1 cellular context compared by ENCODE assay signal in the genomic region with DNA sequence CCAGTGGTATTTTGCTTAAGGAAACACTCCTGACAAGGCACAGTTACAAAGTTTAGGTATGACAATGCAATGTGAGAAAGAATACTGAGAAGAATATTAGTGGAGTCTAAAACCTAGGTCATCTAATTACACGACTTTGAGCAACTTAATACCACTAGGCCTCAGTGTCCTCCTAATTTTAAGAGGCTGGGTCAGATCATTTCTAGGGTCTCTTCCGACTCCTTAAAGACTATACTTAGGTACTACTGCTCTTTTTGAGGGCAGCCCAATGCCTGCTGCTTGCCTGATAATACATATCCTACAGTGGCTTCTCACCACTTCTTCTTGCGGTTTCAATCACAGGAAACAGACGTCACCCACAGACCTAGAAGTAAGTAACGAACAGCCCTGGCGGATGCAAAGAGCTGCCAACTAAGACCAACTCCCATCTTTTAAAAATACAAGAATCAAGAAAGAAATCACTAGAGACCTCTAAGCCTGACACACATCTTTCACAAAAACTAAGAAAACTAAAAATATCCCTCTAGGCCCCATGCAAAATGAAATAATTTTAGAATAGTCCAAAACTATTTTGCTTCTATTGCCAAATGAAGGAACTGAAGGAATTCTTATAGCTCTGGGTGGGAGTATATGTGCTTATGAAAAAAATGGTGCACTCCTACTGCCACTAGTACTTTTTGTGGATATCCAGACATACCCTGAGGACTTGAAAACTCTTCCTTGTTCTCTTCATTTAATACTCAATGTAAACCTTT.
TF ChIP-seq lines count a peak whose summit lies in the region.

No MANE protein-coding gene starts in this region.

TF ChIP-seq in GM12878, 131 proteins besides CTCF, POLR2A, EP300 and RAD21 (continued from another document and continues in another):
- TF ChIP-seq, protein P1, sequence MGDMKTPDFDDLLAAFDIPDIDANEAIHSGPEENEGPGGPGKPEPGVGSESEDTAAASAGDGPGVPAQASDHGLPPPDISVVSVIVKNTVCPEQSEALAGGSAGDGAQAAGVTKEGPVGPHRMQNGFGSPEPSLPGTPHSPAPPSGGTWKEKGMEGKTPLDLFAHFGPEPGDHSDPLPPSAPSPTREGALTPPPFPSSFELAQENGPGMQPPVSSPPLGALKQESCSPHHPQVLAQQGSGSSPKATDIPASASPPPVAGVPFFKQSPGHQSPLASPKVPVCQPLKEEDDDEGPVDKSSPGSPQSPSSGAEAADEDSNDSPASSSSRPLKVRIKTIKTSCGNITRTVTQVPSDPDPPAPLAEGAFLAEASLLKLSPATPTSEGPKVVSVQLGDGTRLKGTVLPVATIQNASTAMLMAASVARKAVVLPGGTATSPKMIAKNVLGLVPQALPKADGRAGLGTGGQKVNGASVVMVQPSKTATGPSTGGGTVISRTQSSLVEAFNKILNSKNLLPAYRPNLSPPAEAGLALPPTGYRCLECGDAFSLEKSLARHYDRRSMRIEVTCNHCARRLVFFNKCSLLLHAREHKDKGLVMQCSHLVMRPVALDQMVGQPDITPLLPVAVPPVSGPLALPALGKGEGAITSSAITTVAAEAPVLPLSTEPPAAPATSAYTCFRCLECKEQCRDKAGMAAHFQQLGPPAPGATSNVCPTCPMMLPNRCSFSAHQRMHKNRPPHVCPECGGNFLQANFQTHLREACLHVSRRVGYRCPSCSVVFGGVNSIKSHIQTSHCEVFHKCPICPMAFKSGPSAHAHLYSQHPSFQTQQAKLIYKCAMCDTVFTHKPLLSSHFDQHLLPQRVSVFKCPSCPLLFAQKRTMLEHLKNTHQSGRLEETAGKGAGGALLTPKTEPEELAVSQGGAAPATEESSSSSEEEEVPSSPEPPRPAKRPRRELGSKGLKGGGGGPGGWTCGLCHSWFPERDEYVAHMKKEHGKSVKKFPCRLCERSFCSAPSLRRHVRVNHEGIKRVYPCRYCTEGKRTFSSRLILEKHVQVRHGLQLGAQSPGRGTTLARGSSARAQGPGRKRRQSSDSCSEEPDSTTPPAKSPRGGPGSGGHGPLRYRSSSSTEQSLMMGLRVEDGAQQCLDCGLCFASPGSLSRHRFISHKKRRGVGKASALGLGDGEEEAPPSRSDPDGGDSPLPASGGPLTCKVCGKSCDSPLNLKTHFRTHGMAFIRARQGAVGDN (IDR thresholded peaks at IDR 0.05): no peak
- TF ChIP-seq SUZ12 (IDR thresholded peaks at IDR 0.05; ENCODE audit: unreplicated experiment): no peak
- TF ChIP-seq, protein P2, sequence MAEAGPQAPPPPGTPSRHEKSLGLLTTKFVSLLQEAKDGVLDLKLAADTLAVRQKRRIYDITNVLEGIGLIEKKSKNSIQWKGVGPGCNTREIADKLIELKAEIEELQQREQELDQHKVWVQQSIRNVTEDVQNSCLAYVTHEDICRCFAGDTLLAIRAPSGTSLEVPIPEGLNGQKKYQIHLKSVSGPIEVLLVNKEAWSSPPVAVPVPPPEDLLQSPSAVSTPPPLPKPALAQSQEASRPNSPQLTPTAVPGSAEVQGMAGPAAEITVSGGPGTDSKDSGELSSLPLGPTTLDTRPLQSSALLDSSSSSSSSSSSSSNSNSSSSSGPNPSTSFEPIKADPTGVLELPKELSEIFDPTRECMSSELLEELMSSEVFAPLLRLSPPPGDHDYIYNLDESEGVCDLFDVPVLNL (IDR thresholded peaks at IDR 0.05; ENCODE audit: low read depth, low read length): no peak
- TF ChIP-seq NBN (IDR thresholded peaks at IDR 0.05): peak; percentile 85
- TF ChIP-seq SMC3 (IDR thresholded peaks at IDR 0.05; ENCODE audit: borderline replicate concordance, low read length): no peak
- TF ChIP-seq TARDBP (IDR thresholded peaks at IDR 0.05; ENCODE audit: borderline replicate concordance): no peak
- TF ChIP-seq CBX5 (IDR thresholded peaks at IDR 0.05; ENCODE audit: low read depth): peak; percentile 92
- no peak for TF ChIP-seq RCOR1 (conservative IDR thresholded peaks at IDR 0.05; ENCODE audit: low read depth, low read length)
- no peak for TF ChIP-seq SRF (IDR thresholded peaks at IDR 0.05; ENCODE audit: low read depth in 2 of 2, low read length in 2 of 2)
- TF ChIP-seq CEBPB (IDR thresholded peaks at IDR 0.05; ENCODE audit: borderline replicate concordance in 1 of 2, low read depth in 2 of 2, low read length in 2 of 2): no peak
- TF ChIP-seq BRCA1 (IDR thresholded peaks at IDR 0.05; ENCODE audit: low read depth, low read length): no peak
- TF ChIP-seq ZZZ3 (IDR thresholded peaks at IDR 0.05; ENCODE audit: control insufficient read depth, insufficient read length, low read depth): no peak
- TF ChIP-seq POLR2AphosphoS5 (IDR thresholded peaks at IDR 0.05; ENCODE audit: low read length): no peak
- TF ChIP-seq IRF4 (IDR thresholded peaks at IDR 0.05; ENCODE audit: low read depth, low read length): peak; percentile 63
- TF ChIP-seq PML (IDR thresholded peaks at IDR 0.05; ENCODE audit: low read length): 0 out of 2 replicates have a peak, but pooled peaks have one; percentile 28
- TF ChIP-seq, protein P3, sequence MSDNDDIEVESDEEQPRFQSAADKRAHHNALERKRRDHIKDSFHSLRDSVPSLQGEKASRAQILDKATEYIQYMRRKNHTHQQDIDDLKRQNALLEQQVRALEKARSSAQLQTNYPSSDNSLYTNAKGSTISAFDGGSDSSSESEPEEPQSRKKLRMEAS (IDR thresholded peaks at IDR 0.05; ENCODE audit: low read depth, low read length): no peak
- TF ChIP-seq SMAD1 (IDR thresholded peaks at IDR 0.05; ENCODE audit: low read depth, partially characterized antibody): no peak
- TF ChIP-seq BCL11A (IDR thresholded peaks at IDR 0.05; ENCODE audit: low read depth, low read length): peak; percentile 90
- TF ChIP-seq, protein P4, sequence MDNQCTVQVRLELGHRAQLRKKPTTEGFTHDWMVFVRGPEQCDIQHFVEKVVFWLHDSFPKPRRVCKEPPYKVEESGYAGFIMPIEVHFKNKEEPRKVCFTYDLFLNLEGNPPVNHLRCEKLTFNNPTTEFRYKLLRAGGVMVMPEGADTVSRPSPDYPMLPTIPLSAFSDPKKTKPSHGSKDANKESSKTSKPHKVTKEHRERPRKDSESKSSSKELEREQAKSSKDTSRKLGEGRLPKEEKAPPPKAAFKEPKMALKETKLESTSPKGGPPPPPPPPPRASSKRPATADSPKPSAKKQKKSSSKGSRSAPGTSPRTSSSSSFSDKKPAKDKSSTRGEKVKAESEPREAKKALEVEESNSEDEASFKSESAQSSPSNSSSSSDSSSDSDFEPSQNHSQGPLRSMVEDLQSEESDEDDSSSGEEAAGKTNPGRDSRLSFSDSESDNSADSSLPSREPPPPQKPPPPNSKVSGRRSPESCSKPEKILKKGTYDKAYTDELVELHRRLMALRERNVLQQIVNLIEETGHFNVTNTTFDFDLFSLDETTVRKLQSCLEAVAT (IDR thresholded peaks at IDR 0.05): peak; percentile 87
- 0 out of 2 replicates have a peak, but pooled peaks have one; percentile 10 for TF ChIP-seq RAD51 (IDR thresholded peaks at IDR 0.05)
- TF ChIP-seq, protein P5, sequence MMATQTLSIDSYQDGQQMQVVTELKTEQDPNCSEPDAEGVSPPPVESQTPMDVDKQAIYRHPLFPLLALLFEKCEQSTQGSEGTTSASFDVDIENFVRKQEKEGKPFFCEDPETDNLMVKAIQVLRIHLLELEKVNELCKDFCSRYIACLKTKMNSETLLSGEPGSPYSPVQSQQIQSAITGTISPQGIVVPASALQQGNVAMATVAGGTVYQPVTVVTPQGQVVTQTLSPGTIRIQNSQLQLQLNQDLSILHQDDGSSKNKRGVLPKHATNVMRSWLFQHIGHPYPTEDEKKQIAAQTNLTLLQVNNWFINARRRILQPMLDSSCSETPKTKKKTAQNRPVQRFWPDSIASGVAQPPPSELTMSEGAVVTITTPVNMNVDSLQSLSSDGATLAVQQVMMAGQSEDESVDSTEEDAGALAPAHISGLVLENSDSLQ (IDR thresholded peaks at IDR 0.05): peak; percentile 56
- no peak for TF ChIP-seq STAT3 (IDR thresholded peaks at IDR 0.05; ENCODE audit: low read depth, low read length)
- TF ChIP-seq RELA (IDR thresholded peaks at IDR 0.05; ENCODE audit: borderline replicate concordance, partially characterized antibody): no peak
- TF ChIP-seq TCF12 (IDR thresholded peaks at IDR 0.05; ENCODE audit: low read depth, low read length): no peak
- TF ChIP-seq TCF3 (IDR thresholded peaks at IDR 0.05; ENCODE audit: borderline replicate concordance, insufficient read depth, low read depth, low read length): no peak
- no peak for TF ChIP-seq ZSCAN29 (IDR thresholded peaks at IDR 0.05)
- TF ChIP-seq YBX1 (IDR thresholded peaks at IDR 0.05): no peak
- TF ChIP-seq, protein P6, sequence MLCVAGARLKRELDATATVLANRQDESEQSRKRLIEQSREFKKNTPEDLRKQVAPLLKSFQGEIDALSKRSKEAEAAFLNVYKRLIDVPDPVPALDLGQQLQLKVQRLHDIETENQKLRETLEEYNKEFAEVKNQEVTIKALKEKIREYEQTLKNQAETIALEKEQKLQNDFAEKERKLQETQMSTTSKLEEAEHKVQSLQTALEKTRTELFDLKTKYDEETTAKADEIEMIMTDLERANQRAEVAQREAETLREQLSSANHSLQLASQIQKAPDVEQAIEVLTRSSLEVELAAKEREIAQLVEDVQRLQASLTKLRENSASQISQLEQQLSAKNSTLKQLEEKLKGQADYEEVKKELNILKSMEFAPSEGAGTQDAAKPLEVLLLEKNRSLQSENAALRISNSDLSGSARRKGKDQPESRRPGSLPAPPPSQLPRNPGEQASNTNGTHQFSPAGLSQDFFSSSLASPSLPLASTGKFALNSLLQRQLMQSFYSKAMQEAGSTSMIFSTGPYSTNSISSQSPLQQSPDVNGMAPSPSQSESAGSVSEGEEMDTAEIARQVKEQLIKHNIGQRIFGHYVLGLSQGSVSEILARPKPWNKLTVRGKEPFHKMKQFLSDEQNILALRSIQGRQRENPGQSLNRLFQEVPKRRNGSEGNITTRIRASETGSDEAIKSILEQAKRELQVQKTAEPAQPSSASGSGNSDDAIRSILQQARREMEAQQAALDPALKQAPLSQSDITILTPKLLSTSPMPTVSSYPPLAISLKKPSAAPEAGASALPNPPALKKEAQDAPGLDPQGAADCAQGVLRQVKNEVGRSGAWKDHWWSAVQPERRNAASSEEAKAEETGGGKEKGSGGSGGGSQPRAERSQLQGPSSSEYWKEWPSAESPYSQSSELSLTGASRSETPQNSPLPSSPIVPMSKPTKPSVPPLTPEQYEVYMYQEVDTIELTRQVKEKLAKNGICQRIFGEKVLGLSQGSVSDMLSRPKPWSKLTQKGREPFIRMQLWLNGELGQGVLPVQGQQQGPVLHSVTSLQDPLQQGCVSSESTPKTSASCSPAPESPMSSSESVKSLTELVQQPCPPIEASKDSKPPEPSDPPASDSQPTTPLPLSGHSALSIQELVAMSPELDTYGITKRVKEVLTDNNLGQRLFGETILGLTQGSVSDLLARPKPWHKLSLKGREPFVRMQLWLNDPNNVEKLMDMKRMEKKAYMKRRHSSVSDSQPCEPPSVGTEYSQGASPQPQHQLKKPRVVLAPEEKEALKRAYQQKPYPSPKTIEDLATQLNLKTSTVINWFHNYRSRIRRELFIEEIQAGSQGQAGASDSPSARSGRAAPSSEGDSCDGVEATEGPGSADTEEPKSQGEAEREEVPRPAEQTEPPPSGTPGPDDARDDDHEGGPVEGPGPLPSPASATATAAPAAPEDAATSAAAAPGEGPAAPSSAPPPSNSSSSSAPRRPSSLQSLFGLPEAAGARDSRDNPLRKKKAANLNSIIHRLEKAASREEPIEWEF (IDR thresholded peaks at IDR 0.05; ENCODE audit: insufficient replicate concordance, low read depth, low read length): no peak
- TF ChIP-seq, protein P7, sequence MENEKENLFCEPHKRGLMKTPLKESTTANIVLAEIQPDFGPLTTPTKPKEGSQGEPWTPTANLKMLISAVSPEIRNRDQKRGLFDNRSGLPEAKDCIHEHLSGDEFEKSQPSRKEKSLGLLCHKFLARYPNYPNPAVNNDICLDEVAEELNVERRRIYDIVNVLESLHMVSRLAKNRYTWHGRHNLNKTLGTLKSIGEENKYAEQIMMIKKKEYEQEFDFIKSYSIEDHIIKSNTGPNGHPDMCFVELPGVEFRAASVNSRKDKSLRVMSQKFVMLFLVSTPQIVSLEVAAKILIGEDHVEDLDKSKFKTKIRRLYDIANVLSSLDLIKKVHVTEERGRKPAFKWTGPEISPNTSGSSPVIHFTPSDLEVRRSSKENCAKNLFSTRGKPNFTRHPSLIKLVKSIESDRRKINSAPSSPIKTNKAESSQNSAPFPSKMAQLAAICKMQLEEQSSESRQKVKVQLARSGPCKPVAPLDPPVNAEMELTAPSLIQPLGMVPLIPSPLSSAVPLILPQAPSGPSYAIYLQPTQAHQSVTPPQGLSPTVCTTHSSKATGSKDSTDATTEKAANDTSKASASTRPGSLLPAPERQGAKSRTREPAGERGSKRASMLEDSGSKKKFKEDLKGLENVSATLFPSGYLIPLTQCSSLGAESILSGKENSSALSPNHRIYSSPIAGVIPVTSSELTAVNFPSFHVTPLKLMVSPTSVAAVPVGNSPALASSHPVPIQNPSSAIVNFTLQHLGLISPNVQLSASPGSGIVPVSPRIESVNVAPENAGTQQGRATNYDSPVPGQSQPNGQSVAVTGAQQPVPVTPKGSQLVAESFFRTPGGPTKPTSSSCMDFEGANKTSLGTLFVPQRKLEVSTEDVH (IDR thresholded peaks at IDR 0.05; ENCODE audit: low read depth, partially characterized antibody): no peak
- TF ChIP-seq SIN3A (IDR thresholded peaks at IDR 0.05; ENCODE audit: low read depth, low read length): no peak
- TF ChIP-seq, protein P8, sequence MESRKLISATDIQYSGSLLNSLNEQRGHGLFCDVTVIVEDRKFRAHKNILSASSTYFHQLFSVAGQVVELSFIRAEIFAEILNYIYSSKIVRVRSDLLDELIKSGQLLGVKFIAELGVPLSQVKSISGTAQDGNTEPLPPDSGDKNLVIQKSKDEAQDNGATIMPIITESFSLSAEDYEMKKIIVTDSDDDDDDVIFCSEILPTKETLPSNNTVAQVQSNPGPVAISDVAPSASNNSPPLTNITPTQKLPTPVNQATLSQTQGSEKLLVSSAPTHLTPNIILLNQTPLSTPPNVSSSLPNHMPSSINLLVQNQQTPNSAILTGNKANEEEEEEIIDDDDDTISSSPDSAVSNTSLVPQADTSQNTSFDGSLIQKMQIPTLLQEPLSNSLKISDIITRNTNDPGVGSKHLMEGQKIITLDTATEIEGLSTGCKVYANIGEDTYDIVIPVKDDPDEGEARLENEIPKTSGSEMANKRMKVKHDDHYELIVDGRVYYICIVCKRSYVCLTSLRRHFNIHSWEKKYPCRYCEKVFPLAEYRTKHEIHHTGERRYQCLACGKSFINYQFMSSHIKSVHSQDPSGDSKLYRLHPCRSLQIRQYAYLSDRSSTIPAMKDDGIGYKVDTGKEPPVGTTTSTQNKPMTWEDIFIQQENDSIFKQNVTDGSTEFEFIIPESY (IDR thresholded peaks at IDR 0.05): no peak
- TF ChIP-seq NR2C2 (IDR thresholded peaks at IDR 0.05; ENCODE audit: borderline replicate concordance, control insufficient read depth, insufficient read length, low read depth): no peak
- peak; percentile 99 for TF ChIP-seq RUNX3 (IDR thresholded peaks at IDR 0.05; ENCODE audit: low read length)
- TF ChIP-seq, protein P9, sequence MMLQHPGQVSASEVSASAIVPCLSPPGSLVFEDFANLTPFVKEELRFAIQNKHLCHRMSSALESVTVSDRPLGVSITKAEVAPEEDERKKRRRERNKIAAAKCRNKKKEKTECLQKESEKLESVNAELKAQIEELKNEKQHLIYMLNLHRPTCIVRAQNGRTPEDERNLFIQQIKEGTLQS (IDR thresholded peaks at IDR 0.05; ENCODE audit: borderline replicate concordance, extremely low read depth, low read depth, low read length): no peak
- 0 out of 2 replicates have a peak, but pooled peaks have one; percentile 51 for TF ChIP-seq YY1 (IDR thresholded peaks at IDR 0.05; ENCODE audit: low read depth, low read length)
- TF ChIP-seq NR2F1 (conservative IDR thresholded peaks at IDR 0.05): no peak
- peak; percentile 83 for TF ChIP-seq FOXM1 (IDR thresholded peaks at IDR 0.05; ENCODE audit: low read depth, low read length)
- no peak for TF ChIP-seq NFYA (IDR thresholded peaks at IDR 0.05; ENCODE audit: borderline replicate concordance, low read depth, low read length)
- peak; percentile 27; the same call in 1 of the 2 replicates for TF ChIP-seq MXI1 (IDR thresholded peaks at IDR 0.05; ENCODE audit: low read depth, low read length)
- no peak for TF ChIP-seq TAF1 (IDR thresholded peaks at IDR 0.05; ENCODE audit: borderline replicate concordance, low read depth, low read length)
